Comparison of ENCODE assay signal across 7 cellular contexts in the genomic region with DNA sequence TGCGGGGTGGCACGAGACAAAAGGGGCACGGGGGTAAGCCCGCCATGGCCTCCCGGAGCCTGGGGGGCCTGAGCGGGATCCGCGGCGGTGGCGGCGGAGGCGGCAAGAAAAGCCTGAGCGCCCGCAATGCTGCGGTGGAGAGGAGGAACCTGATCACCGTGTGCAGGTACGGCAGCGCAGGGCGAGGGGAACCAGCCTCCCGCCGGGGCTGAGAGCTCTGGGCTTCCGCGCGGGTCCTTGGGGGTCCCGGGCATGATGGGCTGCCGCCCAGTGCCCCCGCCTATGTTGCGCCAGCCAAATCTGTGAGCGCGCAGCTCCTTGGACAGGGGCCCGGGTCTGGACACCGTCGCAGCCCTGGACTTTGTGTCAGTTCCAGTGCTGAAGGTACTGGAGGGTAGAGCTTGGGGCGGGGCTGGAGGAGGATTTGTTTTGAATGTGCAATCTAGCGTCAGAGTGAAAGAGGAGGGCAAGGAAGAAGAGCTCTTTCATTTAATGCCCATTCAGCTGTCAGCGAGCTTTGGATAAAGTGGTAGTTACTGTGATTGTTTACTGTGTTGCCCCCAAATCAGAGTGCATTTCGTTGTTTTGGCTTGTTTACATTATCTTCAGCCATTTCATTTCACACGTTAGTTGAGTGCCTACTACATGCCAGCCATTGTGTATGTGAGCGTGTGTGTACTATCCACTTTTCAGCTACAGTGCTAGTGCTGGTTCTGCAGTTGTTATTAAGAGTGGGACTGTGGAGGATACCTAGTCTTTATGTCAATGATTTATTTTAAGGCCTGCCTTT. TPM values are rescaled to one million over a fixed set of nuclear protein-coding genes. Genes with fewer than 3 reads are reported as not detected.
A peak's percentile ranks its signal among the peaks of the same experiment; 100 is the strongest.
DNase-seq lines count a peak whose midpoint lies in the region; ATAC-seq and TF ChIP-seq lines count a peak whose summit lies in the region.

No MANE protein-coding gene starts in this region.

- TF ChIP-seq CTCF in nephron progenitor cell (IDR thresholded peaks at IDR 0.05) (no peak), upper lobe of right lung (IDR thresholded peaks at IDR 0.05) (no peak)

- H3K36me3 ChIP-seq in upper lobe of right lung: no peaks in the 10 kb centered on the region

- intact Hi-C loops in upper lobe of right lung (cut with DNase I): no loop called here

- peak overlapping the region; percentile 84 for H3K4me3 Mint-ChIP-seq in nephron progenitor cell

- peaks cover 43% of the 10 kb centered on the region for H3K27me3 Mint-ChIP-seq in nephron progenitor cell (ENCODE audit: low read depth, poor library complexity)

- H3K27ac ChIP-seq in upper lobe of right lung: no peak overlapping the region

- H3K9me3 ChIP-seq in upper lobe of right lung: no peaks in the 10 kb centered on the region

- peak; percentile 35 for ATAC-seq in GM19035 (IDR thresholded peaks at IDR 0.05; ENCODE audit: unreplicated experiment)
- ATAC-seq in upper lobe of right lung: peak; percentile 44
- no peak for ATAC-seq in HG02623 (IDR thresholded peaks at IDR 0.05; ENCODE audit: unreplicated experiment)

- H3K4me3 ChIP-seq in upper lobe of right lung: peak overlapping the region; percentile 63

- H3K4me1 Mint-ChIP-seq in nephron progenitor cell: peaks cover 6% of the 10 kb centered on the region

- H3K27ac Mint-ChIP-seq in nephron progenitor cell: no peak overlapping the region

- DNase-seq in NCI-H69 (lab: John Stamatoyannopoulos, UW): peak; percentile 61
- DNase-seq in activated gamma-delta T cell treated with Interleukin-2 at 50 U/mL for 16 hours: peak; percentile 20
- peak; percentile 17 for DNase-seq in foreskin melanocyte
- peak; percentile 51 for DNase-seq in nephron progenitor cell
- peak; percentile 67 for DNase-seq in upper lobe of right lung

- H3K9me3 Mint-ChIP-seq in nephron progenitor cell: peaks cover 5% of the 10 kb centered on the region

- peaks cover 14% of the 10 kb centered on the region for H3K4me1 ChIP-seq in upper lobe of right lung

- peaks cover 4% of the 10 kb centered on the region for H3K27me3 ChIP-seq in upper lobe of right lung

- H3K36me3 Mint-ChIP-seq in nephron progenitor cell (ENCODE audit: low read depth): no peaks in the 10 kb centered on the region

RNA-seq across cellular contexts. Expression of a gene that starts 0.8 kb away (rescaled TPM):
- 1.5 TPM for total RNA-seq in upper lobe of right lung

RNA-seq across cellular contexts. Expression of a gene that starts 28.3 kb away (rescaled TPM):
- total RNA-seq in upper lobe of right lung: 7.5 TPM

Comparison
In these comparisons a context has a peak if more than half of its experiments do, and no peak if none do; other contexts are left out.
1. DNase-seq: peak in every context shown above with its lines; median percentile 67 in upper lobe of right lung; 61 in NCI-H69; 51 in nephron progenitor cell; 20 in activated gamma-delta T cell treated with Interleukin-2 at 50 U/mL for 16 hours; 17 in foreskin melanocyte.